ENCODE assay signal across 14 cellular contexts in genomic region chr5:79787448-79787847, GRCh38.
DNase-seq lines count a peak whose midpoint lies in the region; ATAC-seq and TF ChIP-seq lines count a peak whose summit lies in the region.
"Had no signal": no experiment of that assay in that cellular context is flagged by ENCODE, and none has a peak within 500 bp of the region (broad histone marks: within the 10 kb centered on the region; RNA-seq: fewer than 3 reads in every experiment).

No MANE protein-coding gene starts in this region.

- H3K9me3 ChIP-seq in heart right ventricle (no peaks in the 10 kb centered on the region), right cardiac atrium (ENCODE audit: control insufficient read depth, low read length) (no peaks in the 10 kb centered on the region), gastrocnemius medialis (no peaks in the 10 kb centered on the region)

- 40 to 41% methylated on average over 1 of the region's 1 CpG for WGBS in heart right ventricle, 2 donors
- WGBS in right cardiac atrium, result 57% methylated on average over 1 of the region's 1 CpG

- peaks cover 0 to 3% of the 10 kb centered on the region in 2 donors for H3K27me3 Mint-ChIP-seq in natural killer cell (ENCODE audit: low read depth in 2 of 2)

- TF ChIP-seq CTCF in heart right ventricle (IDR thresholded peaks at IDR 0.05) (no peak), gastrocnemius medialis (IDR thresholded peaks at IDR 0.05 in 4 of 5, conservative IDR thresholded peaks at IDR 0.05 in 1 of 5) (no peak), natural killer cell (IDR thresholded peaks at IDR 0.05) (no peak)

- H3K4me1 ChIP-seq in heart right ventricle, result peaks cover 0 to 62% (median 16%) of the 10 kb centered on the region in 9 donors
- peaks cover 4% of the 10 kb centered on the region for H3K4me1 ChIP-seq in right cardiac atrium (ENCODE audit: control insufficient read depth, insufficient read depth, low read length)
- peaks cover 65 to 68% of the 10 kb centered on the region in 2 donors for H3K4me1 ChIP-seq in gastrocnemius medialis

- no peak for DNase-seq in Right ventricle myocardium superior
- DNase-seq in heart right ventricle, result peak in 1 of 2 donors; percentile 29
- no peak for DNase-seq in right cardiac atrium
- DNase-seq in gastrocnemius medialis, result peak; percentile 69 to 85
- DNase-seq in natural killer cell, result no peak
- DNase-seq: Caco-2; CD8-positive, alpha-beta memory T cell; DND-41; GDM1; H7 had no signal

- ATAC-seq in Right ventricle myocardium superior (ENCODE audit: poor library complexity) (peak; percentile 86), heart right ventricle (peak; percentile 79 to 97 (median 93)), right cardiac atrium (peak; percentile 89 to 95), gastrocnemius medialis (peak; percentile 93 to 97), natural killer cell (no peak), HG03442 (IDR thresholded peaks at IDR 0.05; ENCODE audit: unreplicated experiment) (no peak), HG02981 (IDR thresholded peaks at IDR 0.05; ENCODE audit: unreplicated experiment) (no peak), HG02840 (IDR thresholded peaks at IDR 0.05; ENCODE audit: low FRiP score, unreplicated experiment) (no peak)
- ATAC-seq: GM23338 had no signal

- H3K4me1 Mint-ChIP-seq in natural killer cell, result no peaks in the 10 kb centered on the region
- H3K4me1 Mint-ChIP-seq: CD8-positive, alpha-beta memory T cell; GM23338 had no signal

- TF ChIP-seq POLR2A in gastrocnemius medialis (IDR thresholded peaks at IDR 0.05), result no peak

- no peak overlapping the region for H3K27ac Mint-ChIP-seq in natural killer cell
- H3K27ac Mint-ChIP-seq: CD8-positive, alpha-beta memory T cell; GM23338 had no signal

- intact Hi-C loops in Right ventricle myocardium superior (cut with DNase I), result no loop called here
- intact Hi-C loops in heart right ventricle (cut with DNase I), result no loop called here
- intact Hi-C loops in right cardiac atrium (cut with DNase I), result no loop called here
- intact Hi-C loops in gastrocnemius medialis (cut with DNase I; ENCODE audit: low total_unique reads), result loop anchor here (10.0 kb wide), 1 partner anchor 47 kb away; no protein-coding TSS in a partner anchor
- intact Hi-C loops in natural killer cell (cut with micrococcal nuclease), result no loop called here

- no peaks in the 10 kb centered on the region for H3K36me3 Mint-ChIP-seq in natural killer cell

- H3K9me3 Mint-ChIP-seq in natural killer cell, result no peaks in the 10 kb centered on the region
- H3K9me3 Mint-ChIP-seq: GM23338 had no signal

- H3K4me3 ChIP-seq in heart right ventricle (no peak overlapping the region), right cardiac atrium (ENCODE audit: low read length) (no peak overlapping the region), gastrocnemius medialis (no peak overlapping the region)
- H3K4me3 ChIP-seq: GM23338 had no signal

- H3K36me3 ChIP-seq in heart right ventricle (peaks cover 0 to 58% (median 13%) of the 10 kb centered on the region in 9 donors), gastrocnemius medialis (peaks cover 0 to 40% of the 10 kb centered on the region in 2 donors)

- H3K27ac ChIP-seq in heart right ventricle (peak overlapping the region in 9 of 10 donors; percentile 11 to 77 (median 67)), right cardiac atrium (ENCODE audit: low read length) (peak overlapping the region; percentile 8), gastrocnemius medialis (peak overlapping the region; percentile 82 to 86 (median 84))

- H3K27me3 ChIP-seq in heart right ventricle (no peaks in the 10 kb centered on the region), right cardiac atrium (ENCODE audit: control insufficient read depth, insufficient read depth) (no peaks in the 10 kb centered on the region), gastrocnemius medialis (no peaks in the 10 kb centered on the region)

- H3K4me3 Mint-ChIP-seq in natural killer cell, result no peak overlapping the region
- H3K4me3 Mint-ChIP-seq: CD8-positive, alpha-beta memory T cell; GM23338 had no signal

- in situ Hi-C loops in gastrocnemius medialis (cut with MboI; ENCODE audit: low sequenced_read_pairs in 4 of 4), result no loop called here

Comparison
In these comparisons a context has a peak if more than half of its experiments do, and no peak if none do; other contexts are left out.
1. ATAC-seq: peak in Right ventricle myocardium superior (single experiment), heart right ventricle (8 of 8), right cardiac atrium (2 of 2) and gastrocnemius medialis (2 of 2); none in natural killer cell (0 of 3), HG03442 (single experiment), HG02981 (single experiment) and HG02840 (single experiment).
2. DNase-seq: peak in gastrocnemius medialis (2 of 2); none in Right ventricle myocardium superior (single experiment), right cardiac atrium (0 of 3) and natural killer cell (single experiment).
3. H3K27ac ChIP-seq: peak in every context shown above with its lines; median percentile 84 in gastrocnemius medialis; 67 in heart right ventricle; 8 in right cardiac atrium.